In genomic region chr2:221467610-221468009, GRCh38 we compare ENCODE assay signal across 16 cellular contexts.
DNase-seq lines count a peak whose midpoint lies in the region; ATAC-seq and TF ChIP-seq lines count a peak whose summit lies in the region.
"Had no signal": no experiment of that assay in that cellular context is flagged by ENCODE, and none has a peak within 500 bp of the region (broad histone marks: within the 10 kb centered on the region; RNA-seq: fewer than 3 reads in every experiment).

No MANE protein-coding gene starts in this region.

- no peaks in the 10 kb centered on the region for H3F3A ChIP-seq in smooth muscle cell (ENCODE audit: low read depth)

- H3K4me1 ChIP-seq in IMR-90 (ENCODE audit: control insufficient read depth, insufficient read depth, low read length) (no peaks in the 10 kb centered on the region), breast epithelium (no peaks in the 10 kb centered on the region), smooth muscle cell (ENCODE audit: low read depth) (peaks cover 66% of the 10 kb centered on the region)

- H2BK5ac ChIP-seq in IMR-90 (ENCODE audit: low read depth, low read length, poor library complexity, severe bottlenecking), result no peak overlapping the region

- H3K9me3 ChIP-seq in IMR-90 (ENCODE audit: control insufficient read depth, insufficient read depth, low read length) (no peaks in the 10 kb centered on the region), breast epithelium (no peaks in the 10 kb centered on the region), smooth muscle cell (replicated peaks; ENCODE audit: low read depth) (no peaks in the 10 kb centered on the region)
- H3K9me3 ChIP-seq: vagina had no signal

- no peak overlapping the region for H3K23ac ChIP-seq in IMR-90 (ENCODE audit: low read depth, low read length)

- no peak overlapping the region for H3K4ac ChIP-seq in IMR-90 (ENCODE audit: low read depth, low read length)

- H3K36me3 ChIP-seq in IMR-90 (ENCODE audit: control insufficient read depth, insufficient read depth, low read length), result peaks cover 1% of the 10 kb centered on the region; the same call in 1 of the 2 replicates
- no peaks in the 10 kb centered on the region for H3K36me3 ChIP-seq in breast epithelium
- H3K36me3 ChIP-seq in smooth muscle cell (ENCODE audit: low read depth), result no peaks in the 10 kb centered on the region
- H3K36me3 ChIP-seq: vagina had no signal

- no peaks in the 10 kb centered on the region for H3K27me3 ChIP-seq in IMR-90 (ENCODE audit: control insufficient read depth, insufficient read depth, low read length)
- H3K27me3 ChIP-seq in breast epithelium, result no peaks in the 10 kb centered on the region
- H3K27me3 ChIP-seq in smooth muscle cell (ENCODE audit: low read depth), result peaks cover 9% of the 10 kb centered on the region
- H3K27me3 ChIP-seq: vagina had no signal

- H4K20me1 ChIP-seq in IMR-90 (ENCODE audit: insufficient read depth, low read length) (no peaks in the 10 kb centered on the region), smooth muscle cell (ENCODE audit: low read depth) (no peaks in the 10 kb centered on the region)

- no peak overlapping the region for H3K18ac ChIP-seq in IMR-90 (ENCODE audit: low read depth, low read length)

- H4K8ac ChIP-seq in IMR-90 (ENCODE audit: low read depth in 2 of 2, low read length in 2 of 2), result no peak overlapping the region

- CTCF ChIA-PET in IMR-90 (lab: Yijun Ruan, JAX), result interaction anchor here (1.0 to 1.2 kb wide), 3 partner anchors 10 to 24 kb away, joined by 3 to 5 read pairs (median 3); no protein-coding TSS in a partner anchor

- H2BK15ac ChIP-seq in IMR-90 (ENCODE audit: low read depth, low read length), result no peak overlapping the region

- no peak overlapping the region for H2BK120ac ChIP-seq in IMR-90 (ENCODE audit: low read depth, low read length)

- no peak for TF ChIP-seq CTCF in IMR-90 (conservative IDR thresholded peaks at IDR 0.05; ENCODE audit: low read depth, low read length)
- TF ChIP-seq CTCF in breast epithelium (IDR thresholded peaks at IDR 0.05), result no peak
- no peak for TF ChIP-seq CTCF in fibroblast of villous mesenchyme (IDR thresholded peaks at IDR 0.05; ENCODE audit: insufficient read depth, low read depth, low read length)
- no peak for TF ChIP-seq CTCF in smooth muscle cell (IDR thresholded peaks at IDR 0.05; ENCODE audit: borderline replicate concordance, insufficient read depth, poor library complexity, severe bottlenecking)

- dilution Hi-C loops in IMR-90 (cut with HindIII; ENCODE audit: low sequenced_read_pairs, unreplicated experiment), result no loop called here

- H3K79me1 ChIP-seq in IMR-90 (ENCODE audit: low read depth in 1 of 2, low read length in 2 of 2), result peaks cover 0 to 7% of the 10 kb centered on the region in 2 experiments; a peak in 1 of 4 replicates

- H4K5ac ChIP-seq in IMR-90 (ENCODE audit: low read depth, low read length), result no peak overlapping the region

- H2AK5ac ChIP-seq in IMR-90 (ENCODE audit: low read depth, low read length), result no peak overlapping the region

- H3K27ac ChIP-seq in IMR-90 (ENCODE audit: insufficient read depth, low read length), result no peak overlapping the region
- H3K27ac ChIP-seq in breast epithelium, result peak overlapping the region; percentile 11 to 34
- H3K27ac ChIP-seq in smooth muscle cell (ENCODE audit: low read depth), result no peak overlapping the region
- H3K27ac ChIP-seq: SK-N-MC, vagina had no signal

- H3K79me2 ChIP-seq in smooth muscle cell (ENCODE audit: low read depth), result no peaks in the 10 kb centered on the region

- peak; percentile 41 for DNase-seq in IMR-90
- peak in 1 of 2 donors; percentile 44 for DNase-seq in breast epithelium (ENCODE audit: low spot score in 2 of 2)
- peak; percentile 20 for DNase-seq in fibroblast of villous mesenchyme (ENCODE audit: low read depth)
- peak; percentile 67 for DNase-seq in renal cortical epithelial cell (ENCODE audit: low read depth)
- no peak for DNase-seq in effector CD4-positive, alpha-beta T cell
- no peak for DNase-seq in smooth muscle cell (lab: John Stamatoyannopoulos, UW; ENCODE audit: unreplicated experiment)
- DNase-seq in activated CD4-positive, alpha-beta T cell treated with anti-CD3 and anti-CD28 coated beads, Interleukin-2, amount 50 U/mL, for 1 hour, result no peak
- DNase-seq: CD4-positive, CD25-positive, alpha-beta regulatory T cell; cerebellar nuclear complex; islet precursor cell; NCI-H1417 treated with DMSO at 0.1 percent for 48 hours; NCI-H2227 treated with DMSO at 0.1 percent for 48 hours; stimulated activated CD4-positive, alpha-beta T cell treated with anti-CD3 and anti-CD28 coated beads, Interleukin-4, amount 100 ng/mL, for 1 hour had no signal

- no peak for TF ChIP-seq POLR2A in IMR-90 (IDR thresholded peaks at IDR 0.05; ENCODE audit: low read depth, low read length)
- no peak for TF ChIP-seq POLR2A in breast epithelium (IDR thresholded peaks at IDR 0.05)

- in situ Hi-C loops in IMR-90 (cut with MboI; ENCODE audit: low sequenced_read_pairs), result no loop called here

- intact Hi-C loops in IMR-90 (cut with micrococcal nuclease), result loop anchor here (10.0 kb wide), 1 partner anchor 497 kb away; no protein-coding TSS in a partner anchor
- intact Hi-C loops in breast epithelium (cut with DNase I; ENCODE audit: low total_unique reads), result no loop called here

- no peak overlapping the region for H3K14ac ChIP-seq in IMR-90 (replicated peaks; ENCODE audit: low read depth, low read length)

- POLR2A ChIA-PET in IMR-90 (lab: Charles Lee; ENCODE audit: unreplicated experiment), result no interaction called here

- no peaks in the 10 kb centered on the region for H3K9me1 ChIP-seq in IMR-90 (ENCODE audit: insufficient read depth, low read length)

- no peak overlapping the region for H3K56ac ChIP-seq in IMR-90 (ENCODE audit: extremely low read depth, insufficient read depth, low read length)

- no peak overlapping the region for H3K4me3 ChIP-seq in IMR-90 (ENCODE audit: insufficient read depth, low read depth, low read length)
- no peak overlapping the region for H3K4me3 ChIP-seq in breast epithelium
- no peak overlapping the region for H3K4me3 ChIP-seq in fibroblast of villous mesenchyme (ENCODE audit: low read depth, low read length)
- H3K4me3 ChIP-seq in smooth muscle cell, result no peak overlapping the region
- H3K4me3 ChIP-seq: SK-N-MC, vagina had no signal

- H2AK9ac ChIP-seq in IMR-90 (replicated peaks; ENCODE audit: low read depth, low read length, poor library complexity), result no peak overlapping the region

- H2AFZ ChIP-seq in IMR-90 (replicated peaks; ENCODE audit: low read length, poor library complexity), result no peak overlapping the region
- no peak overlapping the region for H2AFZ ChIP-seq in smooth muscle cell (ENCODE audit: low read depth)

- H3K9ac ChIP-seq in IMR-90 (ENCODE audit: low read depth, low read length) (no peak overlapping the region), smooth muscle cell (ENCODE audit: low read depth) (no peak overlapping the region)

- WGBS in IMR-90 (ENCODE audit: extremely low coverage in 2 of 2, insufficient read length in 1 of 2), 2 experiments, result no CpG with 5 or more reads among the region's 2 CpGs
- WGBS in smooth muscle cell (ENCODE audit: low lambda C conversion rate), result 81% methylated on average over 2 of the region's 2 CpGs

- TF ChIP-seq RAD21 in IMR-90 (IDR thresholded peaks at IDR 0.05; ENCODE audit: low read length), result no peak

- no peak overlapping the region for H3K4me2 ChIP-seq in IMR-90 (ENCODE audit: low read depth, low read length)
- no peak overlapping the region for H3K4me2 ChIP-seq in smooth muscle cell

- no TSS peak for BruUV-seq in IMR-90 (replicated peaks; lab: Mats Ljungman, UMichigan)

- no peak overlapping the region for H2BK20ac ChIP-seq in IMR-90 (ENCODE audit: low read depth, low read length)

- no peak overlapping the region for H4K91ac ChIP-seq in IMR-90 (ENCODE audit: insufficient read depth, low read depth, low read length)

- ATAC-seq in IMR-90 (ENCODE audit: low read depth) (no peak; the same call in 1 of the 2 replicates), HG03521 (IDR thresholded peaks at IDR 0.05; ENCODE audit: unreplicated experiment) (no peak)

TF ChIP-seq in IMR-90, 13 proteins besides CTCF, POLR2A, EP300 and RAD21:
- TF ChIP-seq RFX5 (IDR thresholded peaks at IDR 0.05; ENCODE audit: low read depth, low read length) (no peak), MAFK (IDR thresholded peaks at IDR 0.05; ENCODE audit: low read depth, low read length) (no peak), CEBPB (IDR thresholded peaks at IDR 0.05; ENCODE audit: low read depth, low read length) (no peak), ELK1 (IDR thresholded peaks at IDR 0.05; ENCODE audit: borderline replicate concordance, low read depth, low read length) (no peak), RCOR1 (IDR thresholded peaks at IDR 0.05; ENCODE audit: insufficient replicate concordance, low read length) (no peak), USF2 (IDR thresholded peaks at IDR 0.05; ENCODE audit: low read depth, low read length) (no peak), SMC3 (IDR thresholded peaks at IDR 0.05; ENCODE audit: low read depth, low read length) (no peak), CHD1 (IDR thresholded peaks at IDR 0.05; ENCODE audit: low read depth, low read length) (no peak), MAZ (IDR thresholded peaks at IDR 0.05; ENCODE audit: borderline replicate concordance, low read depth, low read length) (no peak), BHLHE40 (IDR thresholded peaks at IDR 0.05; ENCODE audit: low read depth, low read length) (no peak), NFE2L2 (IDR thresholded peaks at IDR 0.05; ENCODE audit: low read depth, low read length) (no peak), FOS (IDR thresholded peaks at IDR 0.05; ENCODE audit: low read depth, low read length) (no peak), MXI1 (IDR thresholded peaks at IDR 0.05; ENCODE audit: borderline replicate concordance, low read depth, low read length) (no peak)

Comparison
In these comparisons a context has a peak if more than half of its experiments do, and no peak if none do; other contexts are left out.
1. DNase-seq: peak in IMR-90 (single experiment), fibroblast of villous mesenchyme (single experiment) and renal cortical epithelial cell (single experiment); none in effector CD4-positive, alpha-beta T cell (single experiment), smooth muscle cell (single experiment) and activated CD4-positive, alpha-beta T cell treated with anti-CD3 and anti-CD28 coated beads, Interleukin-2, amount 50 U/mL, for 1 hour (single experiment).
2. H3K27ac ChIP-seq: peak in breast epithelium (2 of 2); none in IMR-90 (single experiment) and smooth muscle cell (single experiment).